Comparison of ENCODE assay signal across 2 cellular contexts in genomic region chr7:39908973-39909372, GRCh38.
TF ChIP-seq lines count a peak whose summit lies in the region.

No MANE protein-coding gene starts in this region.

TF ChIP-seq in IMR-90, 13 proteins besides CTCF, POLR2A, EP300 and RAD21:
- TF ChIP-seq NFE2L2 (IDR thresholded peaks at IDR 0.05; ENCODE audit: low read depth, low read length) = no peak
- TF ChIP-seq CEBPB (IDR thresholded peaks at IDR 0.05; ENCODE audit: low read depth, low read length) = no peak
- no peak for TF ChIP-seq MXI1 (IDR thresholded peaks at IDR 0.05; ENCODE audit: borderline replicate concordance, low read depth, low read length)
- no peak for TF ChIP-seq USF2 (IDR thresholded peaks at IDR 0.05; ENCODE audit: low read depth, low read length)
- no peak for TF ChIP-seq ELK1 (IDR thresholded peaks at IDR 0.05; ENCODE audit: borderline replicate concordance, low read depth, low read length)
- no peak for TF ChIP-seq MAZ (IDR thresholded peaks at IDR 0.05; ENCODE audit: borderline replicate concordance, low read depth, low read length)
- TF ChIP-seq MAFK (IDR thresholded peaks at IDR 0.05; ENCODE audit: low read depth, low read length) = no peak
- no peak for TF ChIP-seq RCOR1 (IDR thresholded peaks at IDR 0.05; ENCODE audit: insufficient replicate concordance, low read length)
- no peak for TF ChIP-seq CHD1 (IDR thresholded peaks at IDR 0.05; ENCODE audit: low read depth, low read length)
- no peak for TF ChIP-seq RFX5 (IDR thresholded peaks at IDR 0.05; ENCODE audit: low read depth, low read length)
- no peak for TF ChIP-seq FOS (IDR thresholded peaks at IDR 0.05; ENCODE audit: low read depth, low read length)
- TF ChIP-seq BHLHE40 (IDR thresholded peaks at IDR 0.05; ENCODE audit: low read depth, low read length) = no peak
- no peak for TF ChIP-seq SMC3 (IDR thresholded peaks at IDR 0.05; ENCODE audit: low read depth, low read length)

TF ChIP-seq in H1, 55 proteins besides CTCF, POLR2A, EP300 and RAD21:
- TF ChIP-seq NANOG (IDR thresholded peaks at IDR 0.05; ENCODE audit: insufficient read depth, low read depth, low read length, poor library complexity, severe bottlenecking) (no peak), MAFK (IDR thresholded peaks at IDR 0.05; ENCODE audit: low read depth, low read length) (no peak), MAX (IDR thresholded peaks at IDR 0.05) (no peak), ZNF274 (IDR thresholded peaks at IDR 0.05; ENCODE audit: borderline replicate concordance, extremely low read depth, low read length) (no peak), GTF2F1 (IDR thresholded peaks at IDR 0.05; ENCODE audit: borderline replicate concordance, low read depth, low read length) (no peak), YY1 (IDR thresholded peaks at IDR 0.05; ENCODE audit: low read depth, low read length) (no peak), SP1 (IDR thresholded peaks at IDR 0.05; ENCODE audit: low read depth, low read length) (no peak), ATF3 (IDR thresholded peaks at IDR 0.05; ENCODE audit: insufficient read depth, low read depth, low read length) (no peak), RNF2 (IDR thresholded peaks at IDR 0.05; ENCODE audit: borderline replicate concordance, low read depth, low read length, missing control alignments, poor library complexity, severe bottlenecking) (no peak), CBX8 (IDR thresholded peaks at IDR 0.05; ENCODE audit: borderline replicate concordance, low read depth, low read length) (no peak), E2F6 (IDR thresholded peaks at IDR 0.05) (no peak), SP2 (IDR thresholded peaks at IDR 0.05; ENCODE audit: low read length) (no peak), CEBPB (IDR thresholded peaks at IDR 0.05; ENCODE audit: low read depth, low read length) (no peak), BCL11A (IDR thresholded peaks at IDR 0.05; ENCODE audit: low read depth in 2 of 2, low read length in 2 of 2) (no peak), JUN (IDR thresholded peaks at IDR 0.05; ENCODE audit: low read depth, low read length) (no peak), KDM4A (IDR thresholded peaks at IDR 0.05; ENCODE audit: low read depth, low read length, severe bottlenecking) (no peak), NRF1 (IDR thresholded peaks at IDR 0.05; ENCODE audit: low read depth, low read length) (no peak), KDM1A (IDR thresholded peaks at IDR 0.05; ENCODE audit: borderline replicate concordance, low read length) (no peak)
TF ChIP-seq in H1: peak in this region for 0.
